In the genomic region with DNA sequence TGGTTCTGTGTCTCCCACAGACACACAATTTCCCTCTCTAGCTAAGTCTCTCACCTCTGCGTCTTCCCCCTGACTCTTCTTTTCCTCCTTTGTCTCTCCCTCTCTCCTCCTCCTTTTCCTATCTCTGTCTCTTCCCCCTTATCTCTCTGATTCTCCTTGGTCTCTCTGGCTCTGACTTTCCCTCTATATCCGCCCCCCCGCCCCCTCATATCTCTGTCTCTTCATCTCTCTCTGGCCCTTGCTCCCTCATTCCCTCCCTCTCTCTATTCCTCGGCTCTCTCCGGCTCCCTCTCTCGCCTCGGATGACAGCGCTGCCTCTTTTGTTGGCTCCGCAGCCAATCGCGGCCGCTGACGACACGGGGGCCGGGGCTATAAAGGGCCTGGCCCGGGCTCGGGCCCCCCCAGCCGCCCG, we compare ENCODE assay signal across 8 cellular contexts. TPM values are rescaled to one million over a fixed set of nuclear protein-coding genes. Genes with fewer than 3 reads are reported as not detected.
DNase-seq lines count a peak whose midpoint lies in the region; ATAC-seq and TF ChIP-seq lines count a peak whose summit lies in the region.

A gene (plus strand): TSS at position 404 of the 412 bp plus-strand sequence. CDS start 195 bp downstream, outside the sequence.

- H2AFZ ChIP-seq in GM23248 (peak within 1 kb of the TSS; percentile 99), trophoblast cell (ENCODE audit: insufficient read depth, low read length, poor library complexity) (peak within 1 kb of the TSS; percentile 32)

- H3K9me3 ChIP-seq in GM23248 (ENCODE audit: low read depth) (no peaks in the 10 kb centered on the region), adipocyte (ENCODE audit: control insufficient read depth, low read length) (no peaks in the 10 kb centered on the region), trophoblast cell (ENCODE audit: insufficient read depth, low read depth, low read length) (no peaks in the 10 kb centered on the region), uterus (no peaks in the 10 kb centered on the region)

- H3F3A ChIP-seq in GM23248 (ENCODE audit: insufficient read depth): peaks cover 21% of the 10 kb centered on the region

- H3K9ac ChIP-seq in GM23248 (peak within 1 kb of the TSS; percentile 70), adipocyte (ENCODE audit: low read length) (peak within 1 kb of the TSS; percentile 86), trophoblast cell (ENCODE audit: low read length) (peak within 1 kb of the TSS; percentile 42)

- intact Hi-C loops in left cardiac atrium (cut with DNase I) (loop anchor here (5.0 to 10.0 kb wide), 4 partner anchors 52 to 192 kb away; a partner anchor contains a TSS), uterus (cut with DNase I; ENCODE audit: low total_unique reads) (loop anchor here (10.0 kb wide), 1 partner anchor 72 kb away; a partner anchor contains a TSS)

- no peaks in the 10 kb centered on the region for H3K27me3 ChIP-seq in GM23248 (replicated peaks; ENCODE audit: insufficient read depth)
- H3K27me3 ChIP-seq in adipocyte (replicated peaks; ENCODE audit: control insufficient read depth, insufficient read depth, low read length): no peaks in the 10 kb centered on the region
- H3K27me3 ChIP-seq in trophoblast cell (ENCODE audit: insufficient read depth, low read length): no peaks in the 10 kb centered on the region
- H3K27me3 ChIP-seq in uterus: no peaks in the 10 kb centered on the region

- H4K91ac ChIP-seq in trophoblast cell (ENCODE audit: low read depth, low read length): peak within 1 kb of the TSS; percentile 20

- no peak within 1 kb of the TSS for H2BK120ac ChIP-seq in trophoblast cell (ENCODE audit: insufficient read depth, low read length, poor library complexity)

- H3K23ac ChIP-seq in trophoblast cell (ENCODE audit: low read length): no peak within 1 kb of the TSS

- H3K27ac ChIP-seq in GM23248: peak within 1 kb of the TSS; percentile 8; the same call in 1 of the 2 replicates
- H3K27ac ChIP-seq in trophoblast cell (ENCODE audit: low read depth, low read length): peak within 1 kb of the TSS; percentile 9
- peak within 1 kb of the TSS; percentile 83 to 91 for H3K27ac ChIP-seq in uterus

- TF ChIP-seq POLR2A in uterus (IDR thresholded peaks at IDR 0.05): peak; percentile 82 to 89

- H3K14ac ChIP-seq in trophoblast cell (ENCODE audit: low read length): peak within 1 kb of the TSS; percentile 73

- peak within 1 kb of the TSS; percentile 4 for H2BK12ac ChIP-seq in trophoblast cell (ENCODE audit: low read length)

- peak within 1 kb of the TSS; percentile 17 for H4K12ac ChIP-seq in trophoblast cell (ENCODE audit: low read depth, low read length)

- peak within 1 kb of the TSS; percentile 65 for H3K18ac ChIP-seq in trophoblast cell (ENCODE audit: low read length)

- H3K4me2 ChIP-seq in GM23248 (ENCODE audit: unreplicated experiment): peak within 1 kb of the TSS; percentile 98
- H3K4me2 ChIP-seq in trophoblast cell (ENCODE audit: low read length): peak within 1 kb of the TSS; percentile 96

- H2AK5ac ChIP-seq in trophoblast cell (ENCODE audit: low read length): peak within 1 kb of the TSS; percentile 12

- no peak within 1 kb of the TSS for H2BK5ac ChIP-seq in trophoblast cell (ENCODE audit: low read depth, low read length, poor library complexity)

- H4K20me1 ChIP-seq in GM23248 (ENCODE audit: insufficient read depth): no peaks in the 10 kb centered on the region

- H3K79me2 ChIP-seq in GM23248 (ENCODE audit: insufficient read depth) (0 out of 2 replicates have a peak, but pooled peaks cover 3% of the 10 kb centered on the region), trophoblast cell (ENCODE audit: control insufficient read depth, insufficient read depth, low read length, poor library complexity) (peaks cover 9% of the 10 kb centered on the region)

- H4K8ac ChIP-seq in trophoblast cell (ENCODE audit: low read depth, low read length): peak within 1 kb of the TSS; percentile 53

- H3K4me1 ChIP-seq in GM23248 (ENCODE audit: insufficient read depth) (peaks cover 37% of the 10 kb centered on the region), adipocyte (ENCODE audit: control insufficient read depth, insufficient read depth, low read length) (peaks cover 43% of the 10 kb centered on the region), trophoblast cell (ENCODE audit: control insufficient read depth in 1 of 2, insufficient read depth in 2 of 2, low read length in 2 of 2) (peaks cover 21 to 31% of the 10 kb centered on the region in 2 experiments), uterus (no peaks in the 10 kb centered on the region)

- H3K4me3 ChIP-seq in GM23248 (peak within 1 kb of the TSS; percentile 96), adipocyte (ENCODE audit: low read length) (peak within 1 kb of the TSS; percentile 84), trophoblast cell (ENCODE audit: low read depth, low read length) (peak within 1 kb of the TSS; percentile 76), uterus (peak within 1 kb of the TSS; percentile 53 to 61)

- WGBS in GM23248 (ENCODE audit: low coverage in 1 of 2, low lambda C conversion rate in 2 of 2, missing lambda C conversion rate in 2 of 2), 2 experiments: 0 to 1% methylated on average over 14 to 19 of the region's 19 CpGs
- WGBS in trophoblast cell (ENCODE audit: extremely low coverage, insufficient coverage, insufficient read length): no CpG with 5 or more reads among the region's 19 CpGs

- H3K79me1 ChIP-seq in trophoblast cell (ENCODE audit: low read length): peaks cover 14% of the 10 kb centered on the region

- DNase-seq in COR-L47 (lab: John Stamatoyannopoulos, UW) (peak; percentile 79), GM23248 (peak; percentile 90), NCI-H1105 (lab: John Stamatoyannopoulos, UW) (peak; percentile 27), T follicular helper cell (ENCODE audit: low read depth) (peak; percentile 70), adipocyte (ENCODE audit: low read depth) (peak; percentile 94), left cardiac atrium (peak; percentile 85), trophoblast cell (peak in 1 of 2 donors; percentile 60), uterus (peak; percentile 85 to 87)

- peak; percentile 59 to 65 for ATAC-seq in left cardiac atrium

- H3K36me3 ChIP-seq in GM23248 (ENCODE audit: low read depth) (no peaks in the 10 kb centered on the region), adipocyte (ENCODE audit: control insufficient read depth, insufficient read depth, low read length, severe bottlenecking) (no peaks in the 10 kb centered on the region), trophoblast cell (ENCODE audit: control insufficient read depth in 1 of 2, insufficient read depth in 2 of 2, low read length in 2 of 2) (no peaks in the 10 kb centered on the region), uterus (no peaks in the 10 kb centered on the region)

- peak in 1 of 4 experiments; percentile 9 for TF ChIP-seq CTCF in uterus (IDR thresholded peaks at IDR 0.05)

- in situ Hi-C loops in GM23248 (cut with MboI): no loop called here

- peak within 1 kb of the TSS; percentile 52 for H3K4ac ChIP-seq in trophoblast cell (ENCODE audit: low read depth, low read length)

- H3K9me2 ChIP-seq in GM23248 (ENCODE audit: insufficient read depth): no peaks in the 10 kb centered on the region

RNA-seq across cellular contexts. Expression of the gene that starts here (rescaled TPM):
- 2.1 and 9.9 TPM in 2 replicates for total RNA-seq in GM23248 (2014; rRNA removed; shearing (Covaris generic))
- 0.56 and 0.67 TPM in 2 replicates for polyA plus RNA-seq in GM23248 (2016; fragmentation: Nextera tagmentation; extraction: Ambion mirVana)
- total RNA-seq in left cardiac atrium (10 to 100 TPM; 12.0 to 14.2 TPM), uterus (10 to 100 TPM in 1 of 4 donors, 1 to 10 TPM in 2, under 1 TPM in 1; 0.77 to 17.1 (median 5.0) TPM)
- polyA plus RNA-seq in trophoblast cell (2013): 8.6 and 9.5 TPM in 2 replicates

Comparison
In these comparisons a context has a peak if more than half of its experiments do, and no peak if none do; other contexts are left out.
1. H3K27ac ChIP-seq: peak in every context shown above with its lines; median percentile 87 in uterus; 9 in trophoblast cell; 8 in GM23248.